In the genomic region with DNA sequence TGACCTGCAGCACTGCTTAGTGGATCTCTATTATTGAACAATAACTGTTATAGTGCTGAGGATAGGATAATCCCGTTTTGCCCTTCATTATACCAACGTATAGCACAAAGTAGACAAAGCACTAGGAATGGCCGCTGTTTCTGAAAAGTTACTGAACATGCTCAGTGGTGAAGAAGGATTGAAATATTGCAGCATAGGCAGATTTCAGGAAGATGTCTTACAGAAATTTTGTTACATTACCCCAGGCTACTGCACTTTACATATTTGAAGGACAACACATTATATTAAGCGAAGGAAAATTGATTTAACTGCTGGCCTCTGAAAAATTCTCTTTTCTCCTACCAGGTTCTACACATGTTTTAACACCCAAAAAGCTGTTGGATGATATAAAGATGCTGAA, we compare ENCODE assay signal across 9 cellular contexts. TPM values are rescaled to one million over a fixed set of nuclear protein-coding genes. Genes with fewer than 3 reads are reported as not detected.
"Had no signal": no experiment of that assay in that cellular context is flagged by ENCODE, and none has a peak within 500 bp of the region (broad histone marks: within the 10 kb centered on the region; RNA-seq: fewer than 3 reads in every experiment).

No MANE protein-coding gene starts in this region.

- H3K9me3 Mint-ChIP-seq: HFFc6 had no signal

- DNase-seq: GM23248, GOT3, H7, HFFc6, KBM-7 had no signal

- H3K27ac ChIP-seq: GM23248, KMS-11 had no signal

- H3K4me3 Mint-ChIP-seq: HFFc6 had no signal

- H3K27ac Mint-ChIP-seq: HFFc6 had no signal

- FAIRE-seq: HTR-8/SVneo had no signal

- H3K9me3 ChIP-seq: HAP-1 had no signal

- H2AFZ ChIP-seq: GM23248 had no signal

- H3K4me2 ChIP-seq: KMS-11 had no signal

- H3K4me3 ChIP-seq: GM23248, HAP-1 had no signal

- H3K9ac ChIP-seq: GM23248, KMS-11 had no signal

- ATAC-seq: HCT116 had no signal

RNA-seq across cellular contexts. Expression of a gene that starts 48.5 kb away (rescaled TPM):
- total RNA-seq: GM23248, H7 had no signal
- polyA plus RNA-seq: GM23248 had no signal
